ENCODE assay signal across 11 cellular contexts in the genomic region with DNA sequence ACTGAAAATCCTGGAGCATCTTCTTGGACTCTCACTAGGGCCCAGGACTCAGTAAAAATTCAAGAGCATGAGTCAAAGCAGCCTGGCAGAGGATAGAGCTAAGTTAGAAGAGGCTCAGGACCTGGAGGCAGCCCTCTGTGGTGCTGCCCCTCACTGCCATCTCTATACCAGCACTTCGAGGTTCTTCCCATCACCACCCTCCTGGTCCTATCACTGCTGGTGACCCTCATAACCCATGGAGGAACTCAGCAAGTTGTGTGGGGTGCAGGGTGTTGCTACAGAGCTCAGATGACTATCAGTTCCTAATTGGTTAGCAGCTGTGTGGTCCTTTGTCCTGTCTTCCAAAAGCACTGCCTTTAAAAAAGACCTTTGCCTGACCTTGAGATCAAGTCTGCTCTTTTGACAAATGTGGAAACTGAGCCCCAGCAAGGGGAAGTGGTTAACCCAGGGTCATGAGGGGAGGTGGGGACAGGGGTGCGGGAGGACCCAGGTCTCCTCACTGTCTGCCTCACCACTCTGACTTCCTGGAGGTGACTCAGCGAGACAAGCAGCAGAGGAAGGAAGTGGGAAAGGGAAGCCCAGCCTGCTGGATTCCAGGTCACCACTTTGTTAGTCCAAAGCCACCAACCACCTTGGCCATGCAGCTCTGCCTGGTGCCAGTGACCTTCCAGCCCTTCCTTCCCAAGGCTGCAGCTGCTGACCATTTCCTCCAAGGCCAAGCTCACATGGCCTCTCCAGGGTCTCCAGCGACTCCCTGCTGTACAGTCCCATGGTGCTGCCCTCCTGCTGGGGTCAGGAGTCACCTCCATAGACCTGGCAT.
DNase-seq lines count a peak whose midpoint lies in the region; ATAC-seq lines count a peak whose summit lies in the region.
"Had no signal": no experiment of that assay in that cellular context is flagged by ENCODE, and none has a peak within 500 bp of the region (broad histone marks: within the 10 kb centered on the region; RNA-seq: fewer than 3 reads in every experiment).

No MANE protein-coding gene starts in this region.

- no peak overlapping the region for H2AFZ ChIP-seq in Karpas-422 (ENCODE audit: low read length)
- H2AFZ ChIP-seq: parathyroid adenoma had no signal

- intact Hi-C loops in naive thymus-derived CD4-positive, alpha-beta T cell (cut with micrococcal nuclease), result loop anchor here in 1 of 2 donors (1.0 to 2.0 kb wide), 2 partner anchors 11 to 17 kb away; no protein-coding TSS in a partner anchor

- H3K27ac ChIP-seq in KOPT-K1 (ENCODE audit: low read depth, low read length, poor library complexity, severe bottlenecking) (peak overlapping the region; percentile 80), Karpas-422 (ENCODE audit: low read length) (no peak overlapping the region)
- H3K27ac ChIP-seq in naive thymus-derived CD4-positive, alpha-beta T cell (ENCODE audit: low read depth, low read length), result no peak overlapping the region
- H3K27ac ChIP-seq: 22Rv1, parathyroid adenoma had no signal

- POLR2A ChIA-PET in naive thymus-derived CD4-positive, alpha-beta T cell (lab: Charles Lee), result interaction anchor here (1.7 kb wide), 1 partner anchor 10 kb away, joined by 8 read pairs; no protein-coding TSS in a partner anchor

- no peaks in the 10 kb centered on the region for H3K9me3 Mint-ChIP-seq in naive thymus-derived CD4-positive, alpha-beta T cell

- no peaks in the 10 kb centered on the region for H3K79me2 ChIP-seq in Karpas-422 (ENCODE audit: low read length)
- H3K79me2 ChIP-seq: parathyroid adenoma had no signal

- H3K4me1 ChIP-seq in naive thymus-derived CD4-positive, alpha-beta T cell (ENCODE audit: control insufficient read depth in 2 of 2, insufficient read depth in 2 of 2, low read length in 2 of 2), result peaks cover 25 to 53% of the 10 kb centered on the region in 2 donors
- peaks cover 11% of the 10 kb centered on the region for H3K4me1 ChIP-seq in Karpas-422 (ENCODE audit: low read length)
- H3K4me1 ChIP-seq: parathyroid adenoma had no signal

- no peak overlapping the region for H3K4me3 ChIP-seq in naive thymus-derived CD4-positive, alpha-beta T cell (ENCODE audit: low read length)
- no peak overlapping the region for H3K4me3 ChIP-seq in Karpas-422 (ENCODE audit: low read length)

- H3K27me3 ChIP-seq in naive thymus-derived CD4-positive, alpha-beta T cell (ENCODE audit: control insufficient read depth in 2 of 2, insufficient read depth in 2 of 2, low read length in 2 of 2), result no peaks in the 10 kb centered on the region
- H3K27me3 ChIP-seq in Karpas-422 (ENCODE audit: low read length), result no peaks in the 10 kb centered on the region

- CTCF ChIA-PET in naive thymus-derived CD4-positive, alpha-beta T cell (lab: Charles Lee), result no interaction called here

- H3K9ac ChIP-seq in Karpas-422 (ENCODE audit: low read length), result no peak overlapping the region
- H3K9ac ChIP-seq: parathyroid adenoma had no signal

- H3K9me2 ChIP-seq in Karpas-422 (replicated peaks; ENCODE audit: insufficient read depth, low read length), result no peaks in the 10 kb centered on the region

- peak overlapping the region in 2 of 9 donors; percentile 44 to 83 for H3K27ac Mint-ChIP-seq in naive thymus-derived CD4-positive, alpha-beta T cell

- ATAC-seq in naive thymus-derived CD4-positive, alpha-beta T cell, result peak; percentile 65

- no peak overlapping the region for H3K4me2 ChIP-seq in Karpas-422 (ENCODE audit: low read depth, low read length, poor library complexity, severe bottlenecking)

- peaks cover 0 to 4% (median 0%) of the 10 kb centered on the region in 5 donors for H3K36me3 Mint-ChIP-seq in naive thymus-derived CD4-positive, alpha-beta T cell

- no peaks in the 10 kb centered on the region for H3K27me3 Mint-ChIP-seq in naive thymus-derived CD4-positive, alpha-beta T cell

- H3K4me3 Mint-ChIP-seq in naive thymus-derived CD4-positive, alpha-beta T cell, result peak overlapping the region in 8 of 10 donors; percentile 9 to 70 (median 24)

- H3K36me3 ChIP-seq in KOPT-K1 (ENCODE audit: insufficient read depth, low read length) (no peaks in the 10 kb centered on the region), Karpas-422 (ENCODE audit: insufficient read depth, low read length) (no peaks in the 10 kb centered on the region)
- no peaks in the 10 kb centered on the region for H3K36me3 ChIP-seq in naive thymus-derived CD4-positive, alpha-beta T cell (ENCODE audit: control insufficient read depth in 2 of 3, insufficient read depth in 3 of 3, low read length in 3 of 3)

- H3K4me1 Mint-ChIP-seq in naive thymus-derived CD4-positive, alpha-beta T cell, result peaks cover 28 to 95% (median 43%) of the 10 kb centered on the region in 7 donors

- no peaks in the 10 kb centered on the region for H3K9me3 ChIP-seq in KOPT-K1 (ENCODE audit: insufficient read depth, low read length, poor library complexity, severe bottlenecking)
- no peaks in the 10 kb centered on the region for H3K9me3 ChIP-seq in naive thymus-derived CD4-positive, alpha-beta T cell (ENCODE audit: control insufficient read depth in 2 of 3, low read length in 3 of 3)
- no peaks in the 10 kb centered on the region for H3K9me3 ChIP-seq in Karpas-422 (ENCODE audit: low read length)

- H4K20me1 ChIP-seq in Karpas-422 (ENCODE audit: insufficient read depth, low read depth, low read length), result no peaks in the 10 kb centered on the region

- DNase-seq in DMS53 (lab: John Stamatoyannopoulos, UW) (peak; percentile 57), DMS53 treated with DMSO at 0.1 percent for 48 hours (lab: John Stamatoyannopoulos, UW; ENCODE audit: unreplicated experiment) (no peak), DMS79 treated with DMSO at 0.1 percent for 48 hours (lab: John Stamatoyannopoulos, UW) (no peak), NCI-H1930 (lab: John Stamatoyannopoulos, UW) (no peak), Karpas-422 (no peak)
- DNase-seq in activated T-helper 9 cell treated with anti-CD3 and anti-CD28 coated beads, Interleukin-2, amount 50 U/mL, for 16 hours (ENCODE audit: low read depth), result peak; percentile 5
- DNase-seq in naive thymus-derived CD4-positive, alpha-beta T cell, result peak in 1 of 9 donors; percentile 46
- DNase-seq: NCI-H1048 had no signal

Comparison
In these comparisons a context has a peak if more than half of its experiments do, and no peak if none do; other contexts are left out.
1. DNase-seq: peak in DMS53 (single experiment) and activated T-helper 9 cell treated with anti-CD3 and anti-CD28 coated beads, Interleukin-2, amount 50 U/mL, for 16 hours (single experiment); none in DMS53 treated with DMSO at 0.1 percent for 48 hours (single experiment), DMS79 treated with DMSO at 0.1 percent for 48 hours (single experiment), NCI-H1930 (0 of 2) and Karpas-422 (single experiment).